ENCODE assay signal across 7 cellular contexts in genomic region chr1:116375884-116376733, GRCh38. TPM values are rescaled to one million over a fixed set of nuclear protein-coding genes. Genes with fewer than 3 reads are reported as not detected.
A peak's percentile ranks its signal among the peaks of the same experiment; 100 is the strongest.
DNase-seq lines count a peak whose midpoint lies in the region; ATAC-seq, FAIRE-seq and TF ChIP-seq lines count a peak whose summit lies in the region.

No MANE protein-coding gene starts in this region.

- peak overlapping the region; percentile 97 for H3K27ac ChIP-seq in GM23248
- peak overlapping the region; percentile 96 to 97 for H3K27ac ChIP-seq in kidney (ENCODE audit: low read depth in 2 of 2, low read length in 2 of 2)

- peak overlapping the region; percentile 86 for H3K4me2 ChIP-seq in GM23248 (ENCODE audit: unreplicated experiment)

- H3K36me3 ChIP-seq in GM23248 (ENCODE audit: low read depth) (no peaks in the 10 kb centered on the region), kidney (ENCODE audit: control insufficient read depth in 1 of 2, insufficient read depth in 2 of 2, low read length in 2 of 2) (peaks cover 2 to 16% of the 10 kb centered on the region in 2 donors)

- 1% methylated on average over 9 of the region's 9 CpGs for WGBS in GM23248 (ENCODE audit: low coverage in 1 of 2, low lambda C conversion rate in 2 of 2, missing lambda C conversion rate in 2 of 2), 2 experiments

- H3K27ac Mint-ChIP-seq in brain, result peak overlapping the region; percentile 77 to 97 (median 91)

- H3K9me3 ChIP-seq in GM23248 (ENCODE audit: low read depth) (no peaks in the 10 kb centered on the region), kidney (ENCODE audit: control insufficient read depth in 1 of 2, low read length in 2 of 2) (no peaks in the 10 kb centered on the region)

- H3K9ac ChIP-seq in GM23248 (peak overlapping the region; percentile 95), kidney (ENCODE audit: low read length in 2 of 2) (peak overlapping the region; percentile 96)

- FAIRE-seq in kidney (lab: Jason Lieb, UNC), result no peak

- no peaks in the 10 kb centered on the region for H3K9me2 ChIP-seq in GM23248 (ENCODE audit: insufficient read depth)

- H3K9me3 Mint-ChIP-seq in brain, result no peaks in the 10 kb centered on the region

- TF ChIP-seq CTCF in brain (conservative IDR thresholded peaks at IDR 0.05) (no peak), kidney (IDR thresholded peaks at IDR 0.05; ENCODE audit: borderline replicate concordance, extremely low read depth, insufficient read depth) (no peak)

- no peaks in the 10 kb centered on the region for H4K20me1 ChIP-seq in GM23248 (ENCODE audit: insufficient read depth)

- H3F3A ChIP-seq in GM23248 (ENCODE audit: insufficient read depth), result peaks cover 65% of the 10 kb centered on the region

- H3K4me3 ChIP-seq in GM23248 (peak overlapping the region; percentile 98), kidney (ENCODE audit: low read length in 2 of 2) (peak overlapping the region; percentile 84 to 95)

- peak overlapping the region; percentile 97 to 99 (median 98) for H3K4me3 Mint-ChIP-seq in brain

- intact Hi-C loops in kidney (cut with DNase I), result no loop called here

- H3K4me1 ChIP-seq in GM23248 (ENCODE audit: insufficient read depth) (peaks cover 52% of the 10 kb centered on the region), kidney (ENCODE audit: control insufficient read depth in 1 of 2, insufficient read depth in 1 of 2, low read depth in 1 of 2, low read length in 2 of 2) (peaks cover 22 to 50% of the 10 kb centered on the region in 2 donors)

- H3K4me1 Mint-ChIP-seq in brain, result peaks cover 70% of the 10 kb centered on the region

- H2AFZ ChIP-seq in GM23248, result peak overlapping the region; percentile 28; the same call in 1 of the 2 replicates

- H3K36me3 Mint-ChIP-seq in brain, result no peaks in the 10 kb centered on the region

- no peaks in the 10 kb centered on the region for H3K27me3 ChIP-seq in GM23248 (replicated peaks; ENCODE audit: insufficient read depth)

- H3K27me3 Mint-ChIP-seq in brain, result peaks cover 8% of the 10 kb centered on the region

- in situ Hi-C loops in GM23248 (cut with MboI), result no loop called here

- peak; percentile 92 for DNase-seq in GM23248
- peak; percentile 80 for DNase-seq in RPMI7951 (ENCODE audit: low read depth)
- peak; percentile 89 for DNase-seq in kidney
- DNase-seq in stimulated activated CD4-positive, alpha-beta T cell treated with anti-CD3 and anti-CD28 coated beads, Interleukin-12 subunit alpha, Interleukin-12 subunit beta, amount 100 ng/mL, for 24 hours (ENCODE audit: low read depth in 2 of 2), result peak; percentile 21 to 49
- no peak for DNase-seq in NCI-H774 (lab: John Stamatoyannopoulos, UW)

- peaks cover 65% of the 10 kb centered on the region for H3K79me2 ChIP-seq in GM23248 (ENCODE audit: insufficient read depth)

- ATAC-seq in HG03521 (IDR thresholded peaks at IDR 0.05; ENCODE audit: unreplicated experiment), result no peak

RNA-seq across cellular contexts. Expression of gene ATP1A1, which starts 3.1 kb away (rescaled TPM):
- 50.2 and 66.4 TPM in 2 replicates for total RNA-seq in GM23248 (2014; rRNA removed; shearing (Covaris generic))
- 108 and 116 TPM in 2 replicates for polyA plus RNA-seq in GM23248 (2016; fragmentation: Nextera tagmentation; extraction: Ambion mirVana)
- 52.3 and 57.3 TPM in 2 replicates for total RNA-seq in RPMI7951 (2014; rRNA removed; shearing (Covaris generic))
- polyA plus RNA-seq in brain (ENCODE audit: insufficient read depth, low read depth, low replicate concordance), result 432 TPM
- 2,241 TPM for total RNA-seq in kidney
- polyA plus RNA-seq in kidney (ENCODE audit: insufficient read depth, low read depth, low replicate concordance), result 1,218 TPM

Comparison
In these comparisons a context has a peak if more than half of its experiments do, and no peak if none do; other contexts are left out.
1. RNA of gene ATP1A1, which starts 3.1 kb away (total RNA-seq): 2,241 TPM in kidney (single experiment); 50.2 to 66.4 TPM in GM23248 and 52.3 to 57.3 TPM in RPMI7951; every median in the first group is over 10 times any median in the second.